ENCODE assay signal across 1 cellular context in the genomic region with DNA sequence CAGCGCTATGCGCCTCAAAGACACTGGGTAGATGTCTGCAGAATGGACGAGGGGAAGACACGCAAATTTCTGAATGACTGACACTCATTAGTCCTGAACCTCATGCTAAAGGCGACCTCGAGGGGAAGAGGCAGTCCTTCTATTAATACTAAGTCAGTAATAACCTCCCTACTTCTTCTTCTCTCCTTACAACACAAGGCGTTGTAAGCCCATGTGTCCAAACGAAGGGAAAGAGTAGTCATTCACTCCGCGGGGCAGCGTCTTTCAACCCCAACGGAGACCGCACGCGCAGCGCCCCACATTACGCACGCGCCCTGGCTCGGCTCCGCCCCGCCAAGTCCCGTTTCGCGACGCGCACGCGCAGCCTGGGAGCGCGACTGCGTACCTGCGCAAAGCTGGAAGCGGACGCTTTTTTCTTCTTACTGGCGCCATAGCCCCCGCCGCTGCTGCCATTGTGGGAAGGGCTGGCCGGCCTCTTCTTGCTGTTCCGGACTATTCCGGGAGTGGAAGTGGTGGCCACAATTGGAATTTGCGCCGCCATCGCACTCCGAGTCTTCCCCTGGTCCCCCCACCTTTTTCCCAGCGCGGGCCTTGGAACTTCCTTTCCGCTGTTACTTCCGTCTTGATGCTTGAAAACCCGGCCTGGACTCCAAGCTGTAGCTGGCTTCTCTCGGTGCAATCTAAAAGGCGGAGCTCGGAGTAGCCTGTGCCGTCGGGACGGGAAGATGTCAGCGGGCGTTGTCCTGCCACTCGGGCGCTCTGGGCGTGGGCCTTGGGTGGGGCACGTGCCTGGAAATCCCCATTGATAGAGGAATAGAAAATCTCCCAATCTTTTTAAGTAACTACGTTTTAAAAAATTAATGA.
TF ChIP-seq lines count a peak whose summit lies in the region.

Gene INO80C (minus strand): TSS at position 627 of the 864 bp plus-strand sequence. CDS start 86 bp downstream, at position 541.

TF ChIP-seq in GM23338, 12 proteins besides CTCF, POLR2A, EP300 and RAD21 (continued from another document):
- TF ChIP-seq, protein P1, sequence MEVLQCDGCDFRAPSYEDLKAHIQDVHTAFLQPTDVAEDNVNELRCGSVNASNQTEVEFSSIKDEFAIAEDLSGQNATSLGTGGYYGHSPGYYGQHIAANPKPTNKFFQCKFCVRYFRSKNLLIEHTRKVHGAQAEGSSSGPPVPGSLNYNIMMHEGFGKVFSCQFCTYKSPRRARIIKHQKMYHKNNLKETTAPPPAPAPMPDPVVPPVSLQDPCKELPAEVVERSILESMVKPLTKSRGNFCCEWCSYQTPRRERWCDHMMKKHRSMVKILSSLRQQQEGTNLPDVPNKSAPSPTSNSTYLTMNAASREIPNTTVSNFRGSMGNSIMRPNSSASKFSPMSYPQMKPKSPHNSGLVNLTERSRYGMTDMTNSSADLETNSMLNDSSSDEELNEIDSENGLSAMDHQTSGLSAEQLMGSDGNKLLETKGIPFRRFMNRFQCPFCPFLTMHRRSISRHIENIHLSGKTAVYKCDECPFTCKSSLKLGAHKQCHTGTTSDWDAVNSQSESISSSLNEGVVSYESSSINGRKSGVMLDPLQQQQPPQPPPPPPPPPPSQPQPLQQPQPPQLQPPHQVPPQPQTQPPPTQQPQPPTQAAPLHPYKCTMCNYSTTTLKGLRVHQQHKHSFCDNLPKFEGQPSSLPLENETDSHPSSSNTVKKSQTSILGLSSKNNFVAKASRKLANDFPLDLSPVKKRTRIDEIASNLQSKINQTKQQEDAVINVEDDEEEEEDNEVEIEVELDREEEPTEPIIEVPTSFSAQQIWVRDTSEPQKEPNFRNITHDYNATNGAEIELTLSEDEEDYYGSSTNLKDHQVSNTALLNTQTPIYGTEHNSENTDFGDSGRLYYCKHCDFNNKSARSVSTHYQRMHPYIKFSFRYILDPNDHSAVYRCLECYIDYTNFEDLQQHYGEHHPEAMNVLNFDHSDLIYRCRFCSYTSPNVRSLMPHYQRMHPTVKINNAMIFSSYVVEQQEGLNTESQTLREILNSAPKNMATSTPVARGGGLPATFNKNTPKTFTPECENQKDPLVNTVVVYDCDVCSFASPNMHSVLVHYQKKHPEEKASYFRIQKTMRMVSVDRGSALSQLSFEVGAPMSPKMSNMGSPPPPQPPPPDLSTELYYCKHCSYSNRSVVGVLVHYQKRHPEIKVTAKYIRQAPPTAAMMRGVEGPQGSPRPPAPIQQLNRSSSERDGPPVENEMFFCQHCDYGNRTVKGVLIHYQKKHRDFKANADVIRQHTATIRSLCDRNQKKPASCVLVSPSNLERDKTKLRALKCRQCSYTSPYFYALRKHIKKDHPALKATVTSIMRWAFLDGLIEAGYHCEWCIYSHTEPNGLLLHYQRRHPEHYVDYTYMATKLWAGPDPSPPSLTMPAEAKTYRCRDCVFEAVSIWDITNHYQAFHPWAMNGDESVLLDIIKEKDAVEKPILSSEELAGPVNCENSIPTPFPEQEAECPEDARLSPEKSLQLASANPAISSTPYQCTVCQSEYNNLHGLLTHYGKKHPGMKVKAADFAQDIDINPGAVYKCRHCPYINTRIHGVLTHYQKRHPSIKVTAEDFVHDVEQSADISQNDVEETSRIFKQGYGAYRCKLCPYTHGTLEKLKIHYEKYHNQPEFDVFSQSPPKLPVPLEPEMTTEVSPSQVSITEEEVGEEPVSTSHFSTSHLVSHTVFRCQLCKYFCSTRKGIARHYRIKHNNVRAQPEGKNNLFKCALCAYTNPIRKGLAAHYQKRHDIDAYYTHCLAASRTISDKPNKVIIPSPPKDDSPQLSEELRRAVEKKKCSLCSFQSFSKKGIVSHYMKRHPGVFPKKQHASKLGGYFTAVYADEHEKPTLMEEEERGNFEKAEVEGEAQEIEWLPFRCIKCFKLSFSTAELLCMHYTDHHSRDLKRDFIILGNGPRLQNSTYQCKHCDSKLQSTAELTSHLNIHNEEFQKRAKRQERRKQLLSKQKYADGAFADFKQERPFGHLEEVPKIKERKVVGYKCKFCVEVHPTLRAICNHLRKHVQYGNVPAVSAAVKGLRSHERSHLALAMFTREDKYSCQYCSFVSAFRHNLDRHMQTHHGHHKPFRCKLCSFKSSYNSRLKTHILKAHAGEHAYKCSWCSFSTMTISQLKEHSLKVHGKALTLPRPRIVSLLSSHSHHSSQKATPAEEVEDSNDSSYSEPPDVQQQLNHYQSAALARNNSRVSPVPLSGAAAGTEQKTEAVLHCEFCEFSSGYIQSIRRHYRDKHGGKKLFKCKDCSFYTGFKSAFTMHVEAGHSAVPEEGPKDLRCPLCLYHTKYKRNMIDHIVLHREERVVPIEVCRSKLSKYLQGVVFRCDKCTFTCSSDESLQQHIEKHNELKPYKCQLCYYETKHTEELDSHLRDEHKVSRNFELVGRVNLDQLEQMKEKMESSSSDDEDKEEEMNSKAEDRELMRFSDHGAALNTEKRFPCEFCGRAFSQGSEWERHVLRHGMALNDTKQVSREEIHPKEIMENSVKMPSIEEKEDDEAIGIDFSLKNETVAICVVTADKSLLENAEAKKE (CRISPR knock-in tag; IDR thresholded peaks at IDR 0.05) = no peak
